ENCODE assay signal across 1 cellular context in the genomic region with DNA sequence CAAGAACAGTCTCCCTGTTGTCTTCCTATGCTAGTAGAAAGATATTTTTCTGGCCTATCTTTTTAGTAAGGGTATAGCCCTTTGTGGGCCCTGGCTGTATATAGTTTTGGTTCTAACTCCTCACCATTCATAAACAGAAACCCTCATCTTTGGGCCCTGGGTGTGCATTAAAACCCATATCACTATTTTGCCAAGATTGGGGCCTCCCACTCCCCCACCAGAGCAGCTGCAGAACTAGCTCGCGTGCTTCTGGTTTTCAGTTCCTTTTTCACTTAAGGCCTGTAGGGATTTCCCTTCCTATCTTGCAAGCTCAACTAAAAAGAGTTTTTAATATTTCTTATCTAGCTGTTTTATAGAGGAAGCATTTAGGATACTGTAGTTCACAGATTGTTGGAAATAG.
TF ChIP-seq lines count a peak whose summit lies in the region.

No MANE protein-coding gene starts in this region.

TF ChIP-seq in GM12878, 131 proteins besides CTCF, POLR2A, EP300 and RAD21 (continued from another document):
- TF ChIP-seq, protein P1, sequence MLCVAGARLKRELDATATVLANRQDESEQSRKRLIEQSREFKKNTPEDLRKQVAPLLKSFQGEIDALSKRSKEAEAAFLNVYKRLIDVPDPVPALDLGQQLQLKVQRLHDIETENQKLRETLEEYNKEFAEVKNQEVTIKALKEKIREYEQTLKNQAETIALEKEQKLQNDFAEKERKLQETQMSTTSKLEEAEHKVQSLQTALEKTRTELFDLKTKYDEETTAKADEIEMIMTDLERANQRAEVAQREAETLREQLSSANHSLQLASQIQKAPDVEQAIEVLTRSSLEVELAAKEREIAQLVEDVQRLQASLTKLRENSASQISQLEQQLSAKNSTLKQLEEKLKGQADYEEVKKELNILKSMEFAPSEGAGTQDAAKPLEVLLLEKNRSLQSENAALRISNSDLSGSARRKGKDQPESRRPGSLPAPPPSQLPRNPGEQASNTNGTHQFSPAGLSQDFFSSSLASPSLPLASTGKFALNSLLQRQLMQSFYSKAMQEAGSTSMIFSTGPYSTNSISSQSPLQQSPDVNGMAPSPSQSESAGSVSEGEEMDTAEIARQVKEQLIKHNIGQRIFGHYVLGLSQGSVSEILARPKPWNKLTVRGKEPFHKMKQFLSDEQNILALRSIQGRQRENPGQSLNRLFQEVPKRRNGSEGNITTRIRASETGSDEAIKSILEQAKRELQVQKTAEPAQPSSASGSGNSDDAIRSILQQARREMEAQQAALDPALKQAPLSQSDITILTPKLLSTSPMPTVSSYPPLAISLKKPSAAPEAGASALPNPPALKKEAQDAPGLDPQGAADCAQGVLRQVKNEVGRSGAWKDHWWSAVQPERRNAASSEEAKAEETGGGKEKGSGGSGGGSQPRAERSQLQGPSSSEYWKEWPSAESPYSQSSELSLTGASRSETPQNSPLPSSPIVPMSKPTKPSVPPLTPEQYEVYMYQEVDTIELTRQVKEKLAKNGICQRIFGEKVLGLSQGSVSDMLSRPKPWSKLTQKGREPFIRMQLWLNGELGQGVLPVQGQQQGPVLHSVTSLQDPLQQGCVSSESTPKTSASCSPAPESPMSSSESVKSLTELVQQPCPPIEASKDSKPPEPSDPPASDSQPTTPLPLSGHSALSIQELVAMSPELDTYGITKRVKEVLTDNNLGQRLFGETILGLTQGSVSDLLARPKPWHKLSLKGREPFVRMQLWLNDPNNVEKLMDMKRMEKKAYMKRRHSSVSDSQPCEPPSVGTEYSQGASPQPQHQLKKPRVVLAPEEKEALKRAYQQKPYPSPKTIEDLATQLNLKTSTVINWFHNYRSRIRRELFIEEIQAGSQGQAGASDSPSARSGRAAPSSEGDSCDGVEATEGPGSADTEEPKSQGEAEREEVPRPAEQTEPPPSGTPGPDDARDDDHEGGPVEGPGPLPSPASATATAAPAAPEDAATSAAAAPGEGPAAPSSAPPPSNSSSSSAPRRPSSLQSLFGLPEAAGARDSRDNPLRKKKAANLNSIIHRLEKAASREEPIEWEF (IDR thresholded peaks at IDR 0.05; ENCODE audit: insufficient replicate concordance, low read depth, low read length), result no peak
- TF ChIP-seq E2F8 (IDR thresholded peaks at IDR 0.05; ENCODE audit: low read depth, partially characterized antibody) (no peak), RUNX3 (IDR thresholded peaks at IDR 0.05; ENCODE audit: low read length) (peak; percentile 89), NFYA (IDR thresholded peaks at IDR 0.05; ENCODE audit: borderline replicate concordance, low read depth, low read length) (no peak), FOS (IDR thresholded peaks at IDR 0.05; ENCODE audit: borderline replicate concordance, extremely low read depth, insufficient read length) (no peak), IRF4 (IDR thresholded peaks at IDR 0.05; ENCODE audit: low read depth, low read length) (peak; percentile 90), NRF1 (conservative IDR thresholded peaks at IDR 0.05; ENCODE audit: low read depth, low read length) (no peak), CREB1 (IDR thresholded peaks at IDR 0.05; ENCODE audit: low read depth) (peak; percentile 52; the same call in 1 of the 2 replicates), MTA3 (IDR thresholded peaks at IDR 0.05; ENCODE audit: borderline replicate concordance, low read length) (peak; percentile 97), HSF1 (IDR thresholded peaks at IDR 0.05; ENCODE audit: low read depth, low read length) (no peak), ZNF274 (IDR thresholded peaks at IDR 0.05; ENCODE audit: insufficient read depth, insufficient read length) (no peak), HDAC6 (IDR thresholded peaks at IDR 0.05; ENCODE audit: unreplicated experiment) (no peak), BCL11A (IDR thresholded peaks at IDR 0.05; ENCODE audit: low read depth, low read length) (peak; percentile 99), ASH2L (IDR thresholded peaks at IDR 0.05; ENCODE audit: borderline replicate concordance, low read depth) (no peak), GABPA (IDR thresholded peaks at IDR 0.05; ENCODE audit: low read depth) (0 out of 2 replicates have a peak, but pooled peaks have one; percentile 35), STAT1 (conservative IDR thresholded peaks at IDR 0.05) (no peak)
